ENCODE assay signal across 1 cellular context in the genomic region with DNA sequence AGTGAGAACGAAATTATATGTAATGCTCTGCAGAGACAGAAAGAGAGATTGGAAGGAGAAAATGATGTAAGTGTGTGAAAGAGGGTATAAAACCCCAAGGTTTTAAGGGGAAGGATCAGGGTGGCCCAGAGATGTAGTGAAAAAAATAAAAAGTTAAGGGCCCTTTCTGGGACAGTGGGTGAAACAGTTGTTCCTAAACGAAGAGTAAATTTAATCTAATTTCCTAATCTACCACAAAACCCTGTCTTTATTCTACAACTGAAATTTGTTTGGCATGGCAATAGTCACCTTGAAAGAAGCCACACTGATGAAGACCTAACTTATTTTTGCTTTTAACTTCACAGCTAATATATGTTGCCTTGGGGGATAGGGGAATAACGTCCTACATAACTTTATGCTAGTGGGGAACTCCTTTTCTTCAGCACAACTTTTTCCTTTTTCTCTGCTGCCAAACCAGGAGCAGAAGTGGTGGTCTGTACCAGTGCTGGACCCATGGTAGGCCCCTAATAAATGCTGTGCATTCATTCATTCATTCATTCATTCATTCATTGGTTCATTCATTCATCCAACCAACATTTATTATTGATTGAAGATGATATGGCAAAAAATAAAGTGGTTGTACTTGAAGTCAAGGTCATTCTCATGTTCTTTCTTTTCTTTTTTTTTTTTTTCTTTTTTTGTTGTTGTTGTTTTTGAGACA.
TF ChIP-seq lines count a peak whose summit lies in the region.

No MANE protein-coding gene starts in this region.

TF ChIP-seq in HepG2, 621 proteins besides CTCF, POLR2A, EP300 and RAD21:
- TF ChIP-seq, protein P1, sequence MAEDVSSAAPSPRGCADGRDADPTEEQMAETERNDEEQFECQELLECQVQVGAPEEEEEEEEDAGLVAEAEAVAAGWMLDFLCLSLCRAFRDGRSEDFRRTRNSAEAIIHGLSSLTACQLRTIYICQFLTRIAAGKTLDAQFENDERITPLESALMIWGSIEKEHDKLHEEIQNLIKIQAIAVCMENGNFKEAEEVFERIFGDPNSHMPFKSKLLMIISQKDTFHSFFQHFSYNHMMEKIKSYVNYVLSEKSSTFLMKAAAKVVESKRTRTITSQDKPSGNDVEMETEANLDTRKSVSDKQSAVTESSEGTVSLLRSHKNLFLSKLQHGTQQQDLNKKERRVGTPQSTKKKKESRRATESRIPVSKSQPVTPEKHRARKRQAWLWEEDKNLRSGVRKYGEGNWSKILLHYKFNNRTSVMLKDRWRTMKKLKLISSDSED (CRISPR knock-in tag; IDR thresholded peaks at IDR 0.05), result no peak
- TF ChIP-seq ADNP (CRISPR knock-in tag; IDR thresholded peaks at IDR 0.05) (no peak), ZNF24 (IDR thresholded peaks at IDR 0.05) (peak; percentile 84)
